ENCODE assay signal across 8 cellular contexts in genomic region chr19:55601127-55601526, GRCh38. TPM values are rescaled to one million over a fixed set of nuclear protein-coding genes. Genes with fewer than 3 reads are reported as not detected.
A peak's percentile ranks its signal among the peaks of the same experiment; 100 is the strongest.
DNase-seq lines count a peak whose midpoint lies in the region; ATAC-seq and TF ChIP-seq lines count a peak whose summit lies in the region.

No MANE protein-coding gene starts in this region.

- peaks cover 13% of the 10 kb centered on the region for H3K36me3 Mint-ChIP-seq in activated T-cell treated with anti-CD3 and anti-CD28 coated beads, Interleukin-2, amount 50 U/mL, for 4 hours (ENCODE audit: insufficient read depth)

- peak overlapping the region in 1 of 3 donors; percentile 85 for H3K4me3 ChIP-seq in liver (ENCODE audit: low read depth in 1 of 3, low read length in 3 of 3)
- peak overlapping the region; percentile 75 for H3K4me3 ChIP-seq in thymus (ENCODE audit: low read length)

- DNase-seq in activated T-cell treated with anti-CD3 and anti-CD28 coated beads, Interleukin-2, amount 50 U/mL, for 4 hours, result no peak
- no peak for DNase-seq in activated T-cell treated with anti-CD3 and anti-CD28 coated beads for 4 hours
- DNase-seq in kidney glomerular epithelial cell (lab: John Stamatoyannopoulos, UW), result no peak
- DNase-seq in midbrain (lab: John Stamatoyannopoulos, UW), result no peak
- DNase-seq in GOT3 (lab: John Stamatoyannopoulos, UW), result no peak

- H3K27ac ChIP-seq in angular gyrus (ENCODE audit: low read depth, low read length) (peak overlapping the region; percentile 100), liver (ENCODE audit: low read depth in 1 of 2, low read length in 2 of 2) (peak overlapping the region; percentile 57 to 96), thymus (ENCODE audit: low read depth) (peak overlapping the region; percentile 95)

- no peaks in the 10 kb centered on the region for H3K9me3 Mint-ChIP-seq in activated T-cell treated with anti-CD3 and anti-CD28 coated beads, Interleukin-2, amount 50 U/mL, for 4 hours

- TF ChIP-seq RAD21 in liver (IDR thresholded peaks at IDR 0.05), result no peak

- peaks cover 1 to 18% (median 16%) of the 10 kb centered on the region in 4 donors for H3K4me1 ChIP-seq in liver (ENCODE audit: control insufficient read depth in 4 of 4, insufficient read depth in 4 of 4, low read length in 3 of 4)
- peaks cover 12% of the 10 kb centered on the region for H3K4me1 ChIP-seq in thymus (ENCODE audit: control insufficient read depth, insufficient read depth, low read length)

- H3K9ac ChIP-seq in liver (ENCODE audit: low read depth in 1 of 2, low read length in 2 of 2), result peak overlapping the region in 1 of 2 donors; percentile 51

- no peaks in the 10 kb centered on the region for H3K27me3 Mint-ChIP-seq in activated T-cell treated with anti-CD3 and anti-CD28 coated beads, Interleukin-2, amount 50 U/mL, for 4 hours (ENCODE audit: low read depth)

- TF ChIP-seq CTCF in liver (IDR thresholded peaks at IDR 0.05; ENCODE audit: low read depth, low read length, missing input control), result no peak

- ATAC-seq in activated T-cell treated with anti-CD3 and anti-CD28 coated beads, Interleukin-2, amount 50 U/mL, for 4 hours, result no peak

- H3K27me3 ChIP-seq in liver (ENCODE audit: control insufficient read depth in 4 of 4, insufficient read depth in 4 of 4, low read length in 3 of 4) (no peaks in the 10 kb centered on the region), thymus (ENCODE audit: control insufficient read depth, insufficient read depth) (no peaks in the 10 kb centered on the region)

- no peaks in the 10 kb centered on the region for H3K9me3 ChIP-seq in liver (ENCODE audit: control insufficient read depth in 4 of 4, low read length in 3 of 4)
- H3K9me3 ChIP-seq in thymus (ENCODE audit: control insufficient read depth), result no peaks in the 10 kb centered on the region

- H3K36me3 ChIP-seq in liver (ENCODE audit: control insufficient read depth in 4 of 4, insufficient read depth in 3 of 4, low read depth in 1 of 4, low read length in 3 of 4) (peaks cover 0 to 4% (median 2%) of the 10 kb centered on the region in 4 donors), thymus (ENCODE audit: control insufficient read depth, insufficient read depth) (peaks cover 14% of the 10 kb centered on the region)

- H3K4me3 Mint-ChIP-seq in activated T-cell treated with anti-CD3 and anti-CD28 coated beads, Interleukin-2, amount 50 U/mL, for 4 hours, result peak overlapping the region; percentile 77

- H3K4me1 Mint-ChIP-seq in activated T-cell treated with anti-CD3 and anti-CD28 coated beads, Interleukin-2, amount 50 U/mL, for 4 hours (ENCODE audit: low read depth), result peaks cover 26% of the 10 kb centered on the region

- WGBS in liver, result 75% methylated on average over 6 of the region's 6 CpGs
- WGBS in thymus, result 90% methylated on average over 6 of the region's 6 CpGs

TF ChIP-seq in liver, 16 proteins besides CTCF, POLR2A, EP300 and RAD21:
- TF ChIP-seq GABPA (IDR thresholded peaks at IDR 0.05 in 1 of 2, conservative IDR thresholded peaks at IDR 0.05 in 1 of 2) (no peak), NR2F2 (IDR thresholded peaks at IDR 0.05) (no peak), HNF4A (conservative IDR thresholded peaks at IDR 0.05) (no peak), RXRA (IDR thresholded peaks at IDR 0.05) (no peak), HNF4G (IDR thresholded peaks at IDR 0.05) (no peak), JUND (IDR thresholded peaks at IDR 0.05) (no peak), REST (IDR thresholded peaks at IDR 0.05) (no peak), FOXA2 (IDR thresholded peaks at IDR 0.05) (no peak), MAX (IDR thresholded peaks at IDR 0.05) (no peak), EGR1 (IDR thresholded peaks at IDR 0.05; ENCODE audit: low read depth in 2 of 2) (no peak), YY1 (IDR thresholded peaks at IDR 0.05) (no peak), TAF1 (conservative IDR thresholded peaks at IDR 0.05) (no peak), FOXA1 (IDR thresholded peaks at IDR 0.05) (no peak), SP1 (IDR thresholded peaks at IDR 0.05) (no peak)
- TF ChIP-seq, protein P1, sequence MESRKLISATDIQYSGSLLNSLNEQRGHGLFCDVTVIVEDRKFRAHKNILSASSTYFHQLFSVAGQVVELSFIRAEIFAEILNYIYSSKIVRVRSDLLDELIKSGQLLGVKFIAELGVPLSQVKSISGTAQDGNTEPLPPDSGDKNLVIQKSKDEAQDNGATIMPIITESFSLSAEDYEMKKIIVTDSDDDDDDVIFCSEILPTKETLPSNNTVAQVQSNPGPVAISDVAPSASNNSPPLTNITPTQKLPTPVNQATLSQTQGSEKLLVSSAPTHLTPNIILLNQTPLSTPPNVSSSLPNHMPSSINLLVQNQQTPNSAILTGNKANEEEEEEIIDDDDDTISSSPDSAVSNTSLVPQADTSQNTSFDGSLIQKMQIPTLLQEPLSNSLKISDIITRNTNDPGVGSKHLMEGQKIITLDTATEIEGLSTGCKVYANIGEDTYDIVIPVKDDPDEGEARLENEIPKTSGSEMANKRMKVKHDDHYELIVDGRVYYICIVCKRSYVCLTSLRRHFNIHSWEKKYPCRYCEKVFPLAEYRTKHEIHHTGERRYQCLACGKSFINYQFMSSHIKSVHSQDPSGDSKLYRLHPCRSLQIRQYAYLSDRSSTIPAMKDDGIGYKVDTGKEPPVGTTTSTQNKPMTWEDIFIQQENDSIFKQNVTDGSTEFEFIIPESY (IDR thresholded peaks at IDR 0.05), result no peak
- TF ChIP-seq, protein P2, sequence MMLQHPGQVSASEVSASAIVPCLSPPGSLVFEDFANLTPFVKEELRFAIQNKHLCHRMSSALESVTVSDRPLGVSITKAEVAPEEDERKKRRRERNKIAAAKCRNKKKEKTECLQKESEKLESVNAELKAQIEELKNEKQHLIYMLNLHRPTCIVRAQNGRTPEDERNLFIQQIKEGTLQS (IDR thresholded peaks at IDR 0.05), result no peak

RNA-seq across cellular contexts. Expression of gene ZNF524, which starts 1.0 kb away (rescaled TPM):
- total RNA-seq in activated T-cell treated with anti-CD3 and anti-CD28 coated beads, Interleukin-2, amount 50 U/mL, for 4 hours, result 10 to 100 TPM; 12.5 to 12.6 (median 12.6) TPM
- total RNA-seq in liver, result 1 to 10 TPM; 6.7 to 8.8 TPM
- polyA plus RNA-seq in liver (10 to 100 TPM; 11.5 to 12.3 TPM), thymus (25.0 TPM)

RNA-seq across cellular contexts. Expression of gene FIZ1, which starts 1.8 kb away (rescaled TPM):
- 10 to 100 TPM; 31.4 to 35.5 (median 34.4) TPM for total RNA-seq in activated T-cell treated with anti-CD3 and anti-CD28 coated beads, Interleukin-2, amount 50 U/mL, for 4 hours
- 1 to 10 TPM; 2.2 to 2.3 TPM for total RNA-seq in liver
- polyA plus RNA-seq in liver, result 1 to 10 TPM; 1.1 to 4.3 TPM
- polyA plus RNA-seq in thymus, result 11.9 TPM

RNA-seq across cellular contexts. Expression of gene ZNF865, which starts 4.3 kb away (rescaled TPM):
- 10 to 100 TPM; 14.5 to 15.9 (median 15.4) TPM for total RNA-seq in activated T-cell treated with anti-CD3 and anti-CD28 coated beads, Interleukin-2, amount 50 U/mL, for 4 hours
- 1 to 10 TPM; 1.4 to 1.8 TPM for total RNA-seq in liver
- polyA plus RNA-seq in liver, result 1 to 10 TPM in 1 of 2 donors, under 1 TPM in 1; 0.38 to 3.1 TPM
- 7.2 TPM for polyA plus RNA-seq in thymus

RNA-seq across cellular contexts. Expression of gene ZNF579, which starts 20.5 kb away (rescaled TPM):
- 10 to 100 TPM; 10.1 to 12.2 (median 11.0) TPM for total RNA-seq in activated T-cell treated with anti-CD3 and anti-CD28 coated beads, Interleukin-2, amount 50 U/mL, for 4 hours
- under 1 TPM; 0.92 to 0.93 TPM for total RNA-seq in liver
- polyA plus RNA-seq in liver, result 1 to 10 TPM; 1.4 to 3.3 TPM
- 5.5 TPM for polyA plus RNA-seq in thymus

RNA-seq across cellular contexts. Expression of gene ZNF784, which starts 23.2 kb away (rescaled TPM):
- total RNA-seq in activated T-cell treated with anti-CD3 and anti-CD28 coated beads, Interleukin-2, amount 50 U/mL, for 4 hours, result 1 to 10 TPM; 3.3 to 3.4 (median 3.4) TPM
- total RNA-seq in liver, result 1 to 10 TPM; 3.9 to 6.0 TPM
- 1 to 10 TPM in 1 of 2 donors, under 1 TPM in 1; 0.79 to 3.6 TPM for polyA plus RNA-seq in liver
- polyA plus RNA-seq in thymus, result 5.4 TPM

Comparison
In these comparisons a context has a peak if more than half of its experiments do, and no peak if none do; other contexts are left out.
1. RNA of gene FIZ1, which starts 1.8 kb away (total RNA-seq): 31.4 to 35.5 TPM in activated T-cell treated with anti-CD3 and anti-CD28 coated beads, Interleukin-2, amount 50 U/mL, for 4 hours; 2.2 to 2.3 TPM in liver; every median in the first group is over 4 times any median in the second.
2. RNA of gene ZNF865, which starts 4.3 kb away (total RNA-seq): 14.5 to 15.9 TPM in activated T-cell treated with anti-CD3 and anti-CD28 coated beads, Interleukin-2, amount 50 U/mL, for 4 hours; 1.4 to 1.8 TPM in liver; every median in the first group is over 4 times any median in the second.
3. Peak in every context shown above with its lines, with median percentiles within 50 percentile points of each other: H3K27ac ChIP-seq.